8 cellular contexts compared by ENCODE assay signal in genomic region chr11:117145393-117145761, GRCh38. TPM values are rescaled to one million over a fixed set of nuclear protein-coding genes. Genes with fewer than 3 reads are reported as not detected.
DNase-seq lines count a peak whose midpoint lies in the region; ATAC-seq and TF ChIP-seq lines count a peak whose summit lies in the region.

No MANE protein-coding gene starts in this region.

- H3K27me3 Mint-ChIP-seq in activated CD8-positive, alpha-beta T cell treated with anti-CD3 and anti-CD28 coated beads for 36 hours: peaks cover 1% of the 10 kb centered on the region
- peaks cover 9% of the 10 kb centered on the region for H3K27me3 Mint-ChIP-seq in glutamatergic neuron (ENCODE audit: unreplicated experiment)

- in situ Hi-C loops in G401 (cut with HindIII; ENCODE audit: low sequenced_read_pairs): no loop called here

- no peaks in the 10 kb centered on the region for H3K9me3 Mint-ChIP-seq in activated CD8-positive, alpha-beta T cell treated with anti-CD3 and anti-CD28 coated beads for 36 hours
- H3K9me3 Mint-ChIP-seq in glutamatergic neuron (ENCODE audit: unreplicated experiment): peaks cover 16% of the 10 kb centered on the region

- H3K79me2 ChIP-seq in DND-41 (ENCODE audit: insufficient read depth, low read length): peaks cover 62% of the 10 kb centered on the region

- H3K4me2 ChIP-seq in DND-41 (ENCODE audit: insufficient read depth, low read length): peak overlapping the region; percentile 86

- peak; percentile 9 for DNase-seq in DND-41
- DNase-seq in Jurkat, Clone E6-1 (ENCODE audit: low read depth, low spot score): no peak
- peak; percentile 20 for DNase-seq in activated CD8-positive, alpha-beta T cell treated with anti-CD3 and anti-CD28 coated beads for 36 hours
- DNase-seq in glutamatergic neuron: no peak
- no peak for DNase-seq in retinal pigment epithelial cell (ENCODE audit: low read depth)
- DNase-seq in G401 (ENCODE audit: low spot score): no peak
- no peak for DNase-seq in NCI-H1436 (lab: John Stamatoyannopoulos, UW)

- H3K4me1 ChIP-seq in DND-41 (ENCODE audit: insufficient read depth, low read length): peaks cover 40% of the 10 kb centered on the region

- CTCF ChIA-PET in activated CD8-positive, alpha-beta T cell treated with anti-CD3 and anti-CD28 coated beads for 36 hours (lab: Charles Lee): interaction anchor here (1.2 to 4.2 kb wide), 11 partner anchors 8 to 354 kb away, joined by 3 to 21 read pairs (median 6); partner anchors contain the start of genes APOA5 and SIDT2

- peaks cover 33% of the 10 kb centered on the region for H3K36me3 ChIP-seq in DND-41 (ENCODE audit: insufficient read depth, low read length)

- peak overlapping the region; percentile 64 to 99 for H3K4me3 ChIP-seq in DND-41 (ENCODE audit: low read depth in 1 of 2, low read length in 2 of 2)
- peak overlapping the region; percentile 80 for H3K4me3 ChIP-seq in Jurkat, Clone E6-1 (ENCODE audit: low read length)
- peak overlapping the region; percentile 67 for H3K4me3 ChIP-seq in retinal pigment epithelial cell (ENCODE audit: low read length)

- no peaks in the 10 kb centered on the region for H3K27me3 ChIP-seq in DND-41 (ENCODE audit: insufficient read depth, low read length, poor library complexity)

- no peak overlapping the region for H2AFZ ChIP-seq in DND-41 (ENCODE audit: low read depth, low read length)

- H3K9me3 ChIP-seq in DND-41 (ENCODE audit: insufficient read depth, low read length, severe bottlenecking): no peaks in the 10 kb centered on the region

- H3K27ac ChIP-seq in DND-41 (ENCODE audit: low read length): peak overlapping the region; percentile 77

- ATAC-seq in DND-41 (ENCODE audit: insufficient read depth, low read depth) (no peak), GM21529 (IDR thresholded peaks at IDR 0.05; ENCODE audit: unreplicated experiment) (no peak)
- no peak for ATAC-seq in activated CD8-positive, alpha-beta T cell treated with anti-CD3 and anti-CD28 coated beads for 36 hours

- H3K36me3 Mint-ChIP-seq in activated CD8-positive, alpha-beta T cell treated with anti-CD3 and anti-CD28 coated beads for 36 hours (ENCODE audit: low read depth): peaks cover 32% of the 10 kb centered on the region
- H3K36me3 Mint-ChIP-seq in glutamatergic neuron (ENCODE audit: unreplicated experiment): peaks cover 5% of the 10 kb centered on the region

- intact Hi-C loops in activated CD8-positive, alpha-beta T cell treated with anti-CD3 and anti-CD28 coated beads for 36 hours (cut with micrococcal nuclease): no loop called here

- POLR2A ChIA-PET in activated CD8-positive, alpha-beta T cell treated with anti-CD3 and anti-CD28 coated beads for 36 hours (lab: Charles Lee): interaction anchor here (0.7 to 4.8 kb wide), 9 partner anchors 17 to 786 kb away, joined by 3 to 25 read pairs (median 5); partner anchors contain the start of genes BUD13, PCSK7 and SIDT2

- peaks cover 38% of the 10 kb centered on the region for H3K4me1 Mint-ChIP-seq in activated CD8-positive, alpha-beta T cell treated with anti-CD3 and anti-CD28 coated beads for 36 hours (ENCODE audit: low read depth)
- H3K4me1 Mint-ChIP-seq in glutamatergic neuron (ENCODE audit: low read depth, unreplicated experiment): peaks cover 2% of the 10 kb centered on the region

- peak overlapping the region; percentile 82 for H3K9ac ChIP-seq in DND-41 (ENCODE audit: low read depth, low read length)

- TF ChIP-seq CTCF in DND-41 (IDR thresholded peaks at IDR 0.05; ENCODE audit: borderline replicate concordance, extremely low read depth, low read length, poor library complexity, severe bottlenecking) (peak; percentile 38), glutamatergic neuron (IDR thresholded peaks at IDR 0.05; ENCODE audit: partially characterized antibody, unreplicated experiment) (peak; percentile 11), retinal pigment epithelial cell (conservative IDR thresholded peaks at IDR 0.05; ENCODE audit: low read depth, low read length) (peak; percentile 42)
- peak; percentile 15 for TF ChIP-seq CTCF in activated CD8-positive, alpha-beta T cell treated with anti-CD3 and anti-CD28 coated beads for 36 hours (IDR thresholded peaks at IDR 0.05)

- H3K27ac Mint-ChIP-seq in activated CD8-positive, alpha-beta T cell treated with anti-CD3 and anti-CD28 coated beads for 36 hours: peak overlapping the region; percentile 92
- peak overlapping the region; percentile 99 for H3K27ac Mint-ChIP-seq in glutamatergic neuron (ENCODE audit: unreplicated experiment)

- H4K20me1 ChIP-seq in DND-41 (ENCODE audit: insufficient read depth, low read length): peaks cover 51% of the 10 kb centered on the region

- peak overlapping the region; percentile 99 for H3K4me3 Mint-ChIP-seq in activated CD8-positive, alpha-beta T cell treated with anti-CD3 and anti-CD28 coated beads for 36 hours
- H3K4me3 Mint-ChIP-seq in glutamatergic neuron (ENCODE audit: unreplicated experiment): peak overlapping the region; percentile 100

RNA-seq across cellular contexts. Expression of gene PAFAH1B2, which starts 1.3 kb away (rescaled TPM):
- 16.4 TPM for polyA plus RNA-seq in Jurkat, Clone E6-1 (2012; ENCODE audit: insufficient read depth, insufficient read length)
- 10 to 100 TPM; 50.0 to 50.2 TPM for total RNA-seq in activated CD8-positive, alpha-beta T cell treated with anti-CD3 and anti-CD28 coated beads for 36 hours
- 161 TPM for total RNA-seq in glutamatergic neuron (ENCODE audit: unreplicated experiment)
- 127 and 161 TPM in 2 replicates for total RNA-seq in G401 (2014; rRNA removed; shearing (Covaris generic))

RNA-seq across cellular contexts. Expression of gene SIDT2, which starts 33.2 kb away (rescaled TPM):
- polyA plus RNA-seq in Jurkat, Clone E6-1 (2012; ENCODE audit: insufficient read depth, insufficient read length): 26.6 TPM
- 10 to 100 TPM; 16.6 to 17.3 TPM for total RNA-seq in activated CD8-positive, alpha-beta T cell treated with anti-CD3 and anti-CD28 coated beads for 36 hours
- 23.6 TPM for total RNA-seq in glutamatergic neuron (ENCODE audit: unreplicated experiment)
- total RNA-seq in G401 (2014; rRNA removed; shearing (Covaris generic)): 18.6 and 20.1 TPM in 2 replicates

RNA-seq across cellular contexts. Expression of gene SIK3, which starts 47.1 kb away (rescaled TPM):
- 14.3 TPM for polyA plus RNA-seq in Jurkat, Clone E6-1 (2012; ENCODE audit: insufficient read depth, insufficient read length)
- total RNA-seq in activated CD8-positive, alpha-beta T cell treated with anti-CD3 and anti-CD28 coated beads for 36 hours: 10 to 100 TPM; 18.7 to 24.1 TPM
- 22.2 TPM for total RNA-seq in glutamatergic neuron (ENCODE audit: unreplicated experiment)
- total RNA-seq in G401 (2014; rRNA removed; shearing (Covaris generic)): 6.5 and 8.1 TPM in 2 replicates

RNA-seq across cellular contexts. Expression of gene TAGLN, which starts 53.8 kb away (rescaled TPM):
- 5.0 TPM for polyA plus RNA-seq in Jurkat, Clone E6-1 (2012; ENCODE audit: insufficient read depth, insufficient read length)
- 1 to 10 TPM; 2.0 to 2.5 TPM for total RNA-seq in activated CD8-positive, alpha-beta T cell treated with anti-CD3 and anti-CD28 coated beads for 36 hours
- 6.1 TPM for total RNA-seq in glutamatergic neuron (ENCODE audit: unreplicated experiment)
- total RNA-seq in G401 (2014; rRNA removed; shearing (Covaris generic)): 860 and 912 TPM in 2 replicates

Comparison
In these comparisons a context has a peak if more than half of its experiments do, and no peak if none do; other contexts are left out.
1. DNase-seq: peak in DND-41 (single experiment) and activated CD8-positive, alpha-beta T cell treated with anti-CD3 and anti-CD28 coated beads for 36 hours (single experiment); none in Jurkat, Clone E6-1 (single experiment), glutamatergic neuron (single experiment), retinal pigment epithelial cell (single experiment), G401 (single experiment) and NCI-H1436 (single experiment).
2. Peak in every context shown above with its lines, with median percentiles within 50 percentile points of each other: H3K4me3 ChIP-seq and CTCF ChIP-seq.